21 cellular contexts compared by ENCODE assay signal in the genomic region with DNA sequence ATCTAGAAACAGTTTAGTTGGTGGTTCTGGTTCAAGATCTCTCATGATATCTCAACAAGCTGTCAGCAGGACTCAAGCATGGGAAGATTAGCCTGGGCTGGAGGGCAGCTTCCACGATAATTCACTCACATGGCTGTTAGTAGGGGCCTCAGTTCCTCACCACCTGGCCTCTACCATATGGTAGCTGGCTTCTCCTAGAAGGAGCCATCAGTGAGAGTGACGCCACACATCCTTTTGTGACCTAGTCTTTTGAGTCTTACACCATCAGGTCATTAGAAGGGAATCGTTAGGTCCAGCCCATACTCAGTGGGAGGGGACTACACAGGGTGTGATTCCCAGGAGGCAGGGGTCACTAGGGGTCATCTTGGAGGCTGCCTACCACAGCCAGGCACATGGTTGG.
A peak's percentile ranks its signal among the peaks of the same experiment; 100 is the strongest.
DNase-seq lines count a peak whose midpoint lies in the region; ATAC-seq and TF ChIP-seq lines count a peak whose summit lies in the region.
"Had no signal": no experiment of that assay in that cellular context is flagged by ENCODE, and none has a peak within 500 bp of the region (broad histone marks: within the 10 kb centered on the region; RNA-seq: fewer than 3 reads in every experiment).

No MANE protein-coding gene starts in this region.

- intact Hi-C loops in aorta (cut with DNase I), result no loop called here
- intact Hi-C loops in left lung (cut with DNase I), result no loop called here

- TF ChIP-seq CTCF in GM23338 (conservative IDR thresholded peaks at IDR 0.05; ENCODE audit: low read depth in 2 of 2) (no peak), WERI-Rb-1 (IDR thresholded peaks at IDR 0.05; ENCODE audit: low read depth, low read length) (no peak), left lung (IDR thresholded peaks at IDR 0.05) (no peak)

- peak; percentile 7 for DNase-seq in GM23338 (ENCODE audit: low spot score)
- DNase-seq in NCI-H524 (lab: John Stamatoyannopoulos, UW), result peak; percentile 37 to 67
- peak; percentile 81 for DNase-seq in WERI-Rb-1
- no peak for DNase-seq in aorta
- no peak for DNase-seq in ecto neural progenitor cell (ENCODE audit: low spot score)
- no peak for DNase-seq in left lung
- DNase-seq: CD4-positive, CD25-positive, alpha-beta regulatory T cell; GOT3; HCEC 1CT; KBM-7; MG63; NCI-H2029; NCI-H2227 treated with DMSO at 0.1 percent for 48 hours; NCI-H510A; NCI-H774; PC-9; SJCRH30; T-cell had no signal

- H3K36me3 ChIP-seq in GM23338 (ENCODE audit: insufficient read depth) (no peaks in the 10 kb centered on the region), WERI-Rb-1 (no peaks in the 10 kb centered on the region), aorta (ENCODE audit: control insufficient read depth in 1 of 2, insufficient read depth in 2 of 2, low read length in 1 of 2) (no peaks in the 10 kb centered on the region), left lung (no peaks in the 10 kb centered on the region)
- H3K36me3 ChIP-seq: BLaER1, MG63, SJCRH30 had no signal

- no peak overlapping the region for H3K27ac ChIP-seq in GM23338 (ENCODE audit: low read depth)
- no peak overlapping the region for H3K27ac ChIP-seq in WERI-Rb-1
- no peak overlapping the region for H3K27ac ChIP-seq in aorta (ENCODE audit: low read depth in 1 of 2, low read length in 2 of 2)
- no peak overlapping the region for H3K27ac ChIP-seq in left lung
- H3K27ac ChIP-seq: BLaER1, PC-9, SJCRH30 had no signal

- no peaks in the 10 kb centered on the region for H3K27me3 ChIP-seq in GM23338 (ENCODE audit: insufficient read depth)
- H3K27me3 ChIP-seq in WERI-Rb-1 (ENCODE audit: insufficient read depth, low read depth, severe bottlenecking), result no peaks in the 10 kb centered on the region
- H3K27me3 ChIP-seq in aorta (ENCODE audit: control insufficient read depth in 1 of 2, insufficient read depth in 2 of 2, low read length in 1 of 2), result no peaks in the 10 kb centered on the region
- no peaks in the 10 kb centered on the region for H3K27me3 ChIP-seq in left lung
- H3K27me3 ChIP-seq: BLaER1, MG63, SJCRH30 had no signal

- no peaks in the 10 kb centered on the region for H3K27me3 Mint-ChIP-seq in GM23338 (ENCODE audit: insufficient read depth, low read depth, poor library complexity)
- H3K27me3 Mint-ChIP-seq: CD4-positive, CD25-positive, alpha-beta regulatory T cell had no signal

- H3K4me3 ChIP-seq in GM23338 (no peak overlapping the region), WERI-Rb-1 (ENCODE audit: low read depth, low read length) (no peak overlapping the region), aorta (ENCODE audit: low read length in 2 of 2) (no peak overlapping the region), left lung (no peak overlapping the region)
- H3K4me3 ChIP-seq: BLaER1, MG63, PC-9, SJCRH30 had no signal

- WGBS in aorta, 2 donors, result 15 to 23% methylated on average over 3 of the region's 3 CpGs

- H3K4me3 Mint-ChIP-seq in GM23338, result no peak overlapping the region
- H3K4me3 Mint-ChIP-seq: CD4-positive, CD25-positive, alpha-beta regulatory T cell; T-cell had no signal

- H4K20me1 ChIP-seq in GM23338 (replicated peaks; ENCODE audit: insufficient read depth), result no peaks in the 10 kb centered on the region
- H4K20me1 ChIP-seq: BLaER1 had no signal

- 0 out of 2 replicates have a peak, but pooled peaks cover 3% of the 10 kb centered on the region for H3K9me2 ChIP-seq in GM23338 (ENCODE audit: insufficient read depth)

- no peak for ATAC-seq in GM23338
- peak; percentile 44 for ATAC-seq in aorta (ENCODE audit: low FRiP score)
- no peak for ATAC-seq in HG03457 (IDR thresholded peaks at IDR 0.05; ENCODE audit: unreplicated experiment)
- ATAC-seq in left lung, result no peak
- ATAC-seq: Right ventricle myocardium inferior, T-cell had no signal

- no peaks in the 10 kb centered on the region for H3K4me1 ChIP-seq in GM23338 (ENCODE audit: insufficient read depth)
- no peaks in the 10 kb centered on the region for H3K4me1 ChIP-seq in aorta (ENCODE audit: control insufficient read depth in 1 of 2, insufficient read depth in 2 of 2, low read length in 2 of 2)
- no peaks in the 10 kb centered on the region for H3K4me1 ChIP-seq in left lung
- H3K4me1 ChIP-seq: BLaER1, SJCRH30 had no signal

- peaks cover 9% of the 10 kb centered on the region for H3K36me3 Mint-ChIP-seq in GM23338 (ENCODE audit: low read depth)
- H3K36me3 Mint-ChIP-seq: CD4-positive, CD25-positive, alpha-beta regulatory T cell; T-cell had no signal

- no peaks in the 10 kb centered on the region for H3K79me2 ChIP-seq in GM23338 (replicated peaks; ENCODE audit: insufficient read depth)

- H3K4me1 Mint-ChIP-seq in GM23338, result peaks cover 2% of the 10 kb centered on the region; the same call in 1 of the 3 replicates
- H3K4me1 Mint-ChIP-seq: CD4-positive, CD25-positive, alpha-beta regulatory T cell; T-cell had no signal

- H3K4me2 ChIP-seq in GM23338, result no peak overlapping the region
- H3K4me2 ChIP-seq: BLaER1, PC-9 had no signal

- H3F3A ChIP-seq in GM23338 (replicated peaks; ENCODE audit: low read depth), result no peaks in the 10 kb centered on the region

- H2AFZ ChIP-seq in GM23338, result no peak overlapping the region
- H2AFZ ChIP-seq: PC-9 had no signal

- H3K27ac Mint-ChIP-seq in GM23338, result no peak overlapping the region
- H3K27ac Mint-ChIP-seq: CD4-positive, CD25-positive, alpha-beta regulatory T cell; T-cell had no signal

- H3K9me3 Mint-ChIP-seq in GM23338, result peaks cover 26% of the 10 kb centered on the region

- H3K9me3 ChIP-seq in WERI-Rb-1 (ENCODE audit: severe bottlenecking) (peaks cover 7% of the 10 kb centered on the region), aorta (ENCODE audit: control insufficient read depth, low read length) (no peaks in the 10 kb centered on the region), left lung (no peaks in the 10 kb centered on the region)
- H3K9me3 ChIP-seq: BLaER1 had no signal

TF ChIP-seq in GM23338, 12 proteins besides CTCF, POLR2A, EP300 and RAD21:
- TF ChIP-seq CREB1 (CRISPR knock-in tag; IDR thresholded peaks at IDR 0.05; ENCODE audit: low read depth) (no peak), EZH2 (IDR thresholded peaks at IDR 0.05; ENCODE audit: low read depth, unreplicated experiment) (no peak), STAT1 (IDR thresholded peaks at IDR 0.05; ENCODE audit: unreplicated experiment) (no peak), EZH2phosphoT487 (IDR thresholded peaks at IDR 0.05; ENCODE audit: unreplicated experiment) (no peak)
- TF ChIP-seq, protein P1, sequence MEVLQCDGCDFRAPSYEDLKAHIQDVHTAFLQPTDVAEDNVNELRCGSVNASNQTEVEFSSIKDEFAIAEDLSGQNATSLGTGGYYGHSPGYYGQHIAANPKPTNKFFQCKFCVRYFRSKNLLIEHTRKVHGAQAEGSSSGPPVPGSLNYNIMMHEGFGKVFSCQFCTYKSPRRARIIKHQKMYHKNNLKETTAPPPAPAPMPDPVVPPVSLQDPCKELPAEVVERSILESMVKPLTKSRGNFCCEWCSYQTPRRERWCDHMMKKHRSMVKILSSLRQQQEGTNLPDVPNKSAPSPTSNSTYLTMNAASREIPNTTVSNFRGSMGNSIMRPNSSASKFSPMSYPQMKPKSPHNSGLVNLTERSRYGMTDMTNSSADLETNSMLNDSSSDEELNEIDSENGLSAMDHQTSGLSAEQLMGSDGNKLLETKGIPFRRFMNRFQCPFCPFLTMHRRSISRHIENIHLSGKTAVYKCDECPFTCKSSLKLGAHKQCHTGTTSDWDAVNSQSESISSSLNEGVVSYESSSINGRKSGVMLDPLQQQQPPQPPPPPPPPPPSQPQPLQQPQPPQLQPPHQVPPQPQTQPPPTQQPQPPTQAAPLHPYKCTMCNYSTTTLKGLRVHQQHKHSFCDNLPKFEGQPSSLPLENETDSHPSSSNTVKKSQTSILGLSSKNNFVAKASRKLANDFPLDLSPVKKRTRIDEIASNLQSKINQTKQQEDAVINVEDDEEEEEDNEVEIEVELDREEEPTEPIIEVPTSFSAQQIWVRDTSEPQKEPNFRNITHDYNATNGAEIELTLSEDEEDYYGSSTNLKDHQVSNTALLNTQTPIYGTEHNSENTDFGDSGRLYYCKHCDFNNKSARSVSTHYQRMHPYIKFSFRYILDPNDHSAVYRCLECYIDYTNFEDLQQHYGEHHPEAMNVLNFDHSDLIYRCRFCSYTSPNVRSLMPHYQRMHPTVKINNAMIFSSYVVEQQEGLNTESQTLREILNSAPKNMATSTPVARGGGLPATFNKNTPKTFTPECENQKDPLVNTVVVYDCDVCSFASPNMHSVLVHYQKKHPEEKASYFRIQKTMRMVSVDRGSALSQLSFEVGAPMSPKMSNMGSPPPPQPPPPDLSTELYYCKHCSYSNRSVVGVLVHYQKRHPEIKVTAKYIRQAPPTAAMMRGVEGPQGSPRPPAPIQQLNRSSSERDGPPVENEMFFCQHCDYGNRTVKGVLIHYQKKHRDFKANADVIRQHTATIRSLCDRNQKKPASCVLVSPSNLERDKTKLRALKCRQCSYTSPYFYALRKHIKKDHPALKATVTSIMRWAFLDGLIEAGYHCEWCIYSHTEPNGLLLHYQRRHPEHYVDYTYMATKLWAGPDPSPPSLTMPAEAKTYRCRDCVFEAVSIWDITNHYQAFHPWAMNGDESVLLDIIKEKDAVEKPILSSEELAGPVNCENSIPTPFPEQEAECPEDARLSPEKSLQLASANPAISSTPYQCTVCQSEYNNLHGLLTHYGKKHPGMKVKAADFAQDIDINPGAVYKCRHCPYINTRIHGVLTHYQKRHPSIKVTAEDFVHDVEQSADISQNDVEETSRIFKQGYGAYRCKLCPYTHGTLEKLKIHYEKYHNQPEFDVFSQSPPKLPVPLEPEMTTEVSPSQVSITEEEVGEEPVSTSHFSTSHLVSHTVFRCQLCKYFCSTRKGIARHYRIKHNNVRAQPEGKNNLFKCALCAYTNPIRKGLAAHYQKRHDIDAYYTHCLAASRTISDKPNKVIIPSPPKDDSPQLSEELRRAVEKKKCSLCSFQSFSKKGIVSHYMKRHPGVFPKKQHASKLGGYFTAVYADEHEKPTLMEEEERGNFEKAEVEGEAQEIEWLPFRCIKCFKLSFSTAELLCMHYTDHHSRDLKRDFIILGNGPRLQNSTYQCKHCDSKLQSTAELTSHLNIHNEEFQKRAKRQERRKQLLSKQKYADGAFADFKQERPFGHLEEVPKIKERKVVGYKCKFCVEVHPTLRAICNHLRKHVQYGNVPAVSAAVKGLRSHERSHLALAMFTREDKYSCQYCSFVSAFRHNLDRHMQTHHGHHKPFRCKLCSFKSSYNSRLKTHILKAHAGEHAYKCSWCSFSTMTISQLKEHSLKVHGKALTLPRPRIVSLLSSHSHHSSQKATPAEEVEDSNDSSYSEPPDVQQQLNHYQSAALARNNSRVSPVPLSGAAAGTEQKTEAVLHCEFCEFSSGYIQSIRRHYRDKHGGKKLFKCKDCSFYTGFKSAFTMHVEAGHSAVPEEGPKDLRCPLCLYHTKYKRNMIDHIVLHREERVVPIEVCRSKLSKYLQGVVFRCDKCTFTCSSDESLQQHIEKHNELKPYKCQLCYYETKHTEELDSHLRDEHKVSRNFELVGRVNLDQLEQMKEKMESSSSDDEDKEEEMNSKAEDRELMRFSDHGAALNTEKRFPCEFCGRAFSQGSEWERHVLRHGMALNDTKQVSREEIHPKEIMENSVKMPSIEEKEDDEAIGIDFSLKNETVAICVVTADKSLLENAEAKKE (CRISPR knock-in tag; IDR thresholded peaks at IDR 0.05), result no peak

Comparison
In these comparisons a context has a peak if more than half of its experiments do, and no peak if none do; other contexts are left out.
1. DNase-seq: peak in GM23338 (single experiment), NCI-H524 (2 of 2) and WERI-Rb-1 (single experiment); none in aorta (0 of 2), ecto neural progenitor cell (single experiment) and left lung (0 of 2).